ENCODE assay signal across 18 cellular contexts in genomic region chr2:99480390-99480789, GRCh38. TPM values are rescaled to one million over a fixed set of nuclear protein-coding genes. Genes with fewer than 3 reads are reported as not detected.
A peak's percentile ranks its signal among the peaks of the same experiment; 100 is the strongest.
DNase-seq lines count a peak whose midpoint lies in the region; ATAC-seq and TF ChIP-seq lines count a peak whose summit lies in the region.
"Had no signal": no experiment of that assay in that cellular context is flagged by ENCODE, and none has a peak within 500 bp of the region (broad histone marks: within the 10 kb centered on the region; RNA-seq: fewer than 3 reads in every experiment).

No MANE protein-coding gene starts in this region.

- H3K36me3 Mint-ChIP-seq in HFFc6 (ENCODE audit: low read depth) (peaks cover 17% of the 10 kb centered on the region), WTC11 (peaks cover 2% of the 10 kb centered on the region; the same call in 1 of the 2 replicates)
- H3K36me3 Mint-ChIP-seq in activated CD4-positive, alpha-beta T cell treated with anti-CD3 and anti-CD28 coated beads, Interleukin-2, amount 10 ng/mL, durations not matched to agents 7 days and 5 days (ENCODE audit: low read depth) = peaks cover 2% of the 10 kb centered on the region

- no peak for TF ChIP-seq CTCF in HFFc6 (IDR thresholded peaks at IDR 0.05)
- no peak for TF ChIP-seq CTCF in WTC11 (IDR thresholded peaks at IDR 0.05)
- TF ChIP-seq CTCF in esophagus squamous epithelium (IDR thresholded peaks at IDR 0.05) = no peak
- TF ChIP-seq CTCF in smooth muscle cell (IDR thresholded peaks at IDR 0.05; ENCODE audit: borderline replicate concordance, insufficient read depth, poor library complexity, severe bottlenecking) = no peak

- CTCF ChIA-PET in WTC11 (lab: Charles Lee) = no interaction called here
- CTCF ChIA-PET in activated CD4-positive, alpha-beta T cell treated with anti-CD3 and anti-CD28 coated beads, Interleukin-2, amount 10 ng/mL, durations not matched to agents 7 days and 5 days (lab: Charles Lee) = no interaction called here

- no peak overlapping the region for H3K4me3 Mint-ChIP-seq in HFFc6
- H3K4me3 Mint-ChIP-seq in WTC11 = no peak overlapping the region
- no peak overlapping the region for H3K4me3 Mint-ChIP-seq in activated CD4-positive, alpha-beta T cell treated with anti-CD3 and anti-CD28 coated beads, Interleukin-2, amount 10 ng/mL, durations not matched to agents 7 days and 5 days
- H3K4me3 Mint-ChIP-seq: activated CD4-positive, alpha-beta T cell treated with anti-CD3 and anti-CD28 coated beads for 36 hours; neural crest cell had no signal

- peaks cover 100% of the 10 kb centered on the region for H4K20me1 ChIP-seq in smooth muscle cell (ENCODE audit: low read depth)

- peaks cover 100% of the 10 kb centered on the region for H3K79me2 ChIP-seq in smooth muscle cell (ENCODE audit: low read depth)

- 21 to 53% methylated on average over 1 of the region's 1 CpG for WGBS in esophagus squamous epithelium, 2 donors
- WGBS in smooth muscle cell (ENCODE audit: low lambda C conversion rate) = 82% methylated on average over 1 of the region's 1 CpG

- H3K27me3 Mint-ChIP-seq in HFFc6 (ENCODE audit: insufficient read depth) = no peaks in the 10 kb centered on the region; the same call in 1 of the 2 replicates
- no peaks in the 10 kb centered on the region for H3K27me3 Mint-ChIP-seq in WTC11 (ENCODE audit: low read depth)
- H3K27me3 Mint-ChIP-seq in activated CD4-positive, alpha-beta T cell treated with anti-CD3 and anti-CD28 coated beads, Interleukin-2, amount 10 ng/mL, durations not matched to agents 7 days and 5 days = no peaks in the 10 kb centered on the region
- H3K27me3 Mint-ChIP-seq: activated CD4-positive, alpha-beta T cell treated with anti-CD3 and anti-CD28 coated beads for 36 hours had no signal

- H3K27me3 ChIP-seq in esophagus squamous epithelium (no peaks in the 10 kb centered on the region), smooth muscle cell (ENCODE audit: low read depth) (no peaks in the 10 kb centered on the region)
- H3K27me3 ChIP-seq: BE2C, SJSA1, tibial nerve had no signal

- intact Hi-C loops in esophagus squamous epithelium (cut with DNase I) = loop anchor here (10.0 kb wide), 1 partner anchor 146 kb away; the partner anchor contains the start of genes EIF5B and TXNDC9

- TF ChIP-seq POLR2A in esophagus squamous epithelium (IDR thresholded peaks at IDR 0.05) = no peak

- no peak overlapping the region for H2AFZ ChIP-seq in smooth muscle cell (ENCODE audit: low read depth)

- H3F3A ChIP-seq in smooth muscle cell (ENCODE audit: low read depth) = no peaks in the 10 kb centered on the region

- no peaks in the 10 kb centered on the region for H3K9me3 Mint-ChIP-seq in HFFc6
- H3K9me3 Mint-ChIP-seq in WTC11 = no peaks in the 10 kb centered on the region
- H3K9me3 Mint-ChIP-seq in activated CD4-positive, alpha-beta T cell treated with anti-CD3 and anti-CD28 coated beads, Interleukin-2, amount 10 ng/mL, durations not matched to agents 7 days and 5 days = no peaks in the 10 kb centered on the region
- H3K9me3 Mint-ChIP-seq: neural crest cell had no signal

- H3K9me3 ChIP-seq in esophagus squamous epithelium = no peaks in the 10 kb centered on the region
- H3K9me3 ChIP-seq in smooth muscle cell (replicated peaks; ENCODE audit: low read depth) = no peaks in the 10 kb centered on the region
- H3K9me3 ChIP-seq: BE2C, prostate gland, SJSA1, tibial nerve had no signal

- H3K27ac ChIP-seq in esophagus squamous epithelium (peak overlapping the region in 3 of 4 donors; percentile 11 to 43 (median 12)), smooth muscle cell (ENCODE audit: low read depth) (peak overlapping the region; percentile 85)
- H3K27ac ChIP-seq: prostate gland, SJSA1, tibial nerve had no signal

- ATAC-seq in WTC11 = no peak
- ATAC-seq: activated CD4-positive, alpha-beta T cell treated with anti-CD3 and anti-CD28 coated beads for 36 hours had no signal

- H3K9ac ChIP-seq in smooth muscle cell (ENCODE audit: low read depth) = peak overlapping the region; percentile 53

- H3K4me1 Mint-ChIP-seq in HFFc6 (ENCODE audit: low read depth) = peaks cover 64% of the 10 kb centered on the region
- H3K4me1 Mint-ChIP-seq in WTC11 = peaks cover 63% of the 10 kb centered on the region
- H3K4me1 Mint-ChIP-seq in activated CD4-positive, alpha-beta T cell treated with anti-CD3 and anti-CD28 coated beads, Interleukin-2, amount 10 ng/mL, durations not matched to agents 7 days and 5 days = peaks cover 32% of the 10 kb centered on the region

- POLR2A ChIA-PET in WTC11 (lab: Charles Lee) = no interaction called here
- POLR2A ChIA-PET in activated CD4-positive, alpha-beta T cell treated with anti-CD3 and anti-CD28 coated beads, Interleukin-2, amount 10 ng/mL, durations not matched to agents 7 days and 5 days (lab: Charles Lee) = no interaction called here

- no peak overlapping the region for H3K4me2 ChIP-seq in smooth muscle cell

- no peaks in the 10 kb centered on the region for H3K36me3 ChIP-seq in esophagus squamous epithelium
- H3K36me3 ChIP-seq in smooth muscle cell (ENCODE audit: low read depth) = no peaks in the 10 kb centered on the region
- H3K36me3 ChIP-seq: BE2C, prostate gland, tibial nerve had no signal

- no peak overlapping the region for H3K4me3 ChIP-seq in esophagus squamous epithelium
- no peak overlapping the region for H3K4me3 ChIP-seq in smooth muscle cell
- H3K4me3 ChIP-seq: prostate gland, SJSA1, tibial nerve had no signal

- DNase-seq in HFFc6 (no peak), WTC11 (ENCODE audit: low spot score) (no peak), esophagus squamous epithelium (lab: John Stamatoyannopoulos, UW) (no peak), smooth muscle cell (lab: John Stamatoyannopoulos, UW; ENCODE audit: unreplicated experiment) (no peak), NCI-H1436 treated with DMSO at 0.1 percent for 48 hours (lab: John Stamatoyannopoulos, UW) (no peak), DMS114 treated with DMSO at 0.1 percent for 48 hours (lab: John Stamatoyannopoulos, UW; ENCODE audit: unreplicated experiment) (no peak)
- no peak for DNase-seq in stimulated activated CD4-positive, alpha-beta T cell treated with anti-CD3 and anti-CD28 coated beads, Interleukin-4, amount 100 ng/mL, for 1 hour
- DNase-seq in activated CD4-positive, alpha-beta T cell treated with anti-CD3 and anti-CD28 coated beads, Interleukin-2, amount 10 ng/mL, durations not matched to agents 7 days and 5 days = no peak
- DNase-seq: activated CD4-positive, alpha-beta T cell treated with anti-CD3 and anti-CD28 coated beads for 36 hours; activated gamma-delta T cell treated with Interleukin-2 at 50 U/mL for 16 hours; BE2C; NCI-H2029 treated with DMSO at 0.1 percent for 48 hours; NCI-H69; T1000 had no signal

- H3K27ac Mint-ChIP-seq in HFFc6 = peak overlapping the region; percentile 71
- H3K27ac Mint-ChIP-seq in WTC11 = peak overlapping the region; percentile 57; the same call in 1 of the 2 replicates
- H3K27ac Mint-ChIP-seq in activated CD4-positive, alpha-beta T cell treated with anti-CD3 and anti-CD28 coated beads, Interleukin-2, amount 10 ng/mL, durations not matched to agents 7 days and 5 days = no peak overlapping the region
- H3K27ac Mint-ChIP-seq: activated CD4-positive, alpha-beta T cell treated with anti-CD3 and anti-CD28 coated beads for 36 hours had no signal

- H3K4me1 ChIP-seq in esophagus squamous epithelium (peaks cover 10 to 96% (median 37%) of the 10 kb centered on the region in 3 donors), smooth muscle cell (ENCODE audit: low read depth) (peaks cover 10% of the 10 kb centered on the region)
- H3K4me1 ChIP-seq: BE2C had no signal

TF ChIP-seq in WTC11, 78 proteins besides CTCF, POLR2A, EP300 and RAD21:
- TF ChIP-seq CREM (CRISPR knock-in tag; IDR thresholded peaks at IDR 0.05) (no peak), HMGXB4 (CRISPR knock-in tag; IDR thresholded peaks at IDR 0.05) (no peak), FOXK1 (CRISPR knock-in tag; IDR thresholded peaks at IDR 0.05) (no peak), JAZF1 (CRISPR knock-in tag; IDR thresholded peaks at IDR 0.05) (no peak), ZNF138 (CRISPR knock-in tag; conservative IDR thresholded peaks at IDR 0.05) (no peak), NFYB (CRISPR knock-in tag; conservative IDR thresholded peaks at IDR 0.05; ENCODE audit: low read depth) (no peak)

RNA-seq across cellular contexts. Expression of gene REV1, which starts 9.4 kb away (rescaled TPM):
- 10 to 100 TPM; 17.0 to 19.2 (median 18.6) TPM for total RNA-seq in HFFc6 (2021; fragmentation: NEBNext Ultra II Directional; extraction: Animal tissue kit (Norgen Biotek cat#: 25700))
- total RNA-seq in WTC11 (2021) (27.5 to 38.7 TPM (median 31.1 TPM) in 3 replicates), esophagus squamous epithelium (10 to 100 TPM; 22.5 to 69.2 (median 39.8) TPM), smooth muscle cell (20.6 and 38.9 TPM in 2 replicates)
- 9.5 and 20.2 TPM in 2 replicates for polyA plus RNA-seq in smooth muscle cell
- 10 to 100 TPM; 37.4 to 40.7 TPM for total RNA-seq in activated CD4-positive, alpha-beta T cell treated with anti-CD3 and anti-CD28 coated beads, Interleukin-2, amount 10 ng/mL, durations not matched to agents 7 days and 5 days
